ENCODE assay signal across 8 cellular contexts in the genomic region with DNA sequence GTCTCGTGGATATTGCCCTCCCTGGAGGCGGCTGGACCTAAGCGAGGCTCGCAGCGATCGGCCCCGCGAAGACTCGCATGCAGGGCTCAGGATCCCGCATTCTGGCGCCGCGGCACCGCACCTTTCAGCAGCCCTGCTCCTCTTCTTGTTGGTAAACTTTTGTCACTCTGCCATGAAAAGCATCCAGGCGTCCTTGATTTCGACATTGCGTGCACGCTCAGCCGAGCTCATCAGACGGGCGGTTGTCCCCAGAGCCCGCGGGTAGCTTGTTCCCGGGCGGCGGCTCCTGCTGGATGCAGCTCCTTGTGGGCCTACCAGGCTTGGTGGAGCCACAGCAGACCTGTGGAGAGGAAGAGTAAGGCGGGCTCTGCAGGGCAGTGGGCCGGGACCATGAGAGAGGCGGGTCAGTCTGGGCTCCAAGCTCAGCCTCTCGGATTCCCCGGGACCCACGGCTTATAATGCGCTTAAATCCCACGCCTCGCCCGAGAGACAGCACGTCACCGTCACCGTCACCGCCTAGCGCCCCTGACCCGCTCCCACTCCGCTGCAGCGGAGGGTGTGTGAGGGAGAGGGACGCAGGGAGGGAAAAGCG. TPM values are rescaled to one million over a fixed set of nuclear protein-coding genes. Genes with fewer than 3 reads are reported as not detected.
DNase-seq lines count a peak whose midpoint lies in the region; ATAC-seq and TF ChIP-seq lines count a peak whose summit lies in the region.

No MANE protein-coding gene starts in this region.

- peaks cover 6% of the 10 kb centered on the region; the same call in 1 of the 2 replicates for H3K4me1 ChIP-seq in iPS-20b (ENCODE audit: insufficient read depth, low read length)

- peaks cover 49% of the 10 kb centered on the region for H3K27me3 Mint-ChIP-seq in activated T-cell treated with anti-CD3 and anti-CD28 coated beads, Interleukin-2, amount 50 U/mL, for 72 hours (ENCODE audit: low read depth)

- peaks cover 10% of the 10 kb centered on the region; the same call in 1 of the 2 replicates for H3K9me3 ChIP-seq in iPS-20b (ENCODE audit: insufficient read depth, low read depth, low read length)

- peak overlapping the region; percentile 75 for H3K4me3 ChIP-seq in iPS-20b (ENCODE audit: low read length)

- H3K27me3 ChIP-seq in iPS-20b (ENCODE audit: insufficient read depth, low read length), result peaks cover 57% of the 10 kb centered on the region

- H3K4me1 Mint-ChIP-seq in activated T-cell treated with anti-CD3 and anti-CD28 coated beads, Interleukin-2, amount 50 U/mL, for 72 hours (ENCODE audit: low read depth), result peaks cover 11% of the 10 kb centered on the region

- in situ Hi-C loops in GM13977 (cut with MboI; ENCODE audit: low pct_unique_long_range_greater_than_20kb, low sequenced_read_pairs, unreplicated experiment), result no loop called here

- no peaks in the 10 kb centered on the region for H3K36me3 ChIP-seq in iPS-20b (ENCODE audit: insufficient read depth, low read depth, low read length)

- peaks cover 2 to 3% of the 10 kb centered on the region in 2 donors for H3K9me3 Mint-ChIP-seq in activated T-cell treated with anti-CD3 and anti-CD28 coated beads, Interleukin-2, amount 50 U/mL, for 72 hours

- TF ChIP-seq CTCF in GM20000 (IDR thresholded peaks at IDR 0.05; ENCODE audit: extremely low read depth, missing control alignments) (no peak), GM13977 (IDR thresholded peaks at IDR 0.05; ENCODE audit: extremely low read depth, insufficient read depth, missing control alignments) (no peak)

- peak overlapping the region; percentile 53; the same call in 1 of the 2 replicates for H3K9ac ChIP-seq in iPS-20b (ENCODE audit: low read depth, low read length)

- ATAC-seq in activated T-cell treated with anti-CD3 and anti-CD28 coated beads, Interleukin-2, amount 50 U/mL, for 72 hours (replicated peaks in 1 of 2), result no peak

- H3K4me3 Mint-ChIP-seq in activated T-cell treated with anti-CD3 and anti-CD28 coated beads, Interleukin-2, amount 50 U/mL, for 72 hours, result peak overlapping the region; percentile 86 to 87

- H3K27ac Mint-ChIP-seq in activated T-cell treated with anti-CD3 and anti-CD28 coated beads, Interleukin-2, amount 50 U/mL, for 72 hours, result no peak overlapping the region

- DNase-seq in COR-L47 (lab: John Stamatoyannopoulos, UW) (peak; percentile 60), NCI-H1092 treated with DMSO at 0.1 percent for 48 hours (lab: John Stamatoyannopoulos, UW) (peak; percentile 79), GM03348 (ENCODE audit: low spot score) (no peak), GM20000 (ENCODE audit: low spot score) (no peak), GM13977 (ENCODE audit: low spot score) (no peak)
- peak in 1 of 2 donors; percentile 18 for DNase-seq in activated T-cell treated with anti-CD3 and anti-CD28 coated beads, Interleukin-2, amount 50 U/mL, for 72 hours
- DNase-seq in stimulated activated CD4-positive, alpha-beta T cell treated with anti-CD3 and anti-CD28 coated beads, Interleukin-4, amount 100 ng/mL, for 1 hour, result peak; percentile 10

- H3K27ac ChIP-seq in iPS-20b (ENCODE audit: low read length), result no peak overlapping the region

- H3K36me3 Mint-ChIP-seq in activated T-cell treated with anti-CD3 and anti-CD28 coated beads, Interleukin-2, amount 50 U/mL, for 72 hours (ENCODE audit: insufficient read depth in 2 of 2), result peaks cover 3 to 17% of the 10 kb centered on the region in 2 donors

RNA-seq across cellular contexts. Expression of a gene that starts 1.8 kb away (rescaled TPM):
- total RNA-seq in activated T-cell treated with anti-CD3 and anti-CD28 coated beads, Interleukin-2, amount 50 U/mL, for 72 hours, result 1 to 10 TPM; 6.0 to 8.4 TPM

Comparison
In these comparisons a context has a peak if more than half of its experiments do, and no peak if none do; other contexts are left out.
1. DNase-seq: peak in COR-L47 (single experiment), NCI-H1092 treated with DMSO at 0.1 percent for 48 hours (single experiment) and stimulated activated CD4-positive, alpha-beta T cell treated with anti-CD3 and anti-CD28 coated beads, Interleukin-4, amount 100 ng/mL, for 1 hour (single experiment); none in GM03348 (single experiment), GM20000 (single experiment) and GM13977 (single experiment).